Comparison of ENCODE assay signal across 1 cellular context in genomic region chr18:3297025-3297984, GRCh38.
TF ChIP-seq lines count a peak whose summit lies in the region.

No MANE protein-coding gene starts in this region.

TF ChIP-seq in HepG2, 621 proteins besides CTCF, POLR2A, EP300 and RAD21 (continued from another document and continues in another):
- TF ChIP-seq LRRFIP1 (CRISPR knock-in tag; conservative IDR thresholded peaks at IDR 0.05) (no peak), GATA4 (IDR thresholded peaks at IDR 0.05; ENCODE audit: borderline replicate concordance, low read depth) (peak; percentile 27; the same call in 1 of the 2 replicates), ETV5 (CRISPR knock-in tag; IDR thresholded peaks at IDR 0.05; ENCODE audit: borderline replicate concordance) (no peak; the same call in 1 of the 2 replicates), ZNF891 (CRISPR knock-in tag; IDR thresholded peaks at IDR 0.05) (0 out of 2 replicates have a peak, but pooled peaks have one; percentile 63), ZNF558 (CRISPR knock-in tag; IDR thresholded peaks at IDR 0.05; ENCODE audit: borderline replicate concordance) (no peak), TP53 (CRISPR knock-in tag; conservative IDR thresholded peaks at IDR 0.05) (peak; percentile 21; the same call in 1 of the 2 replicates), NPAS2 (CRISPR knock-in tag; IDR thresholded peaks at IDR 0.05; ENCODE audit: borderline replicate concordance) (no peak), EZH2 (conservative IDR thresholded peaks at IDR 0.05; ENCODE audit: low read depth, low read length) (no peak), JDP2 (CRISPR knock-in tag; IDR thresholded peaks at IDR 0.05; ENCODE audit: borderline replicate concordance) (no peak), SP5 (CRISPR knock-in tag; IDR thresholded peaks at IDR 0.05; ENCODE audit: borderline replicate concordance, low read depth) (peak; percentile 76), ZNF326 (CRISPR knock-in tag; IDR thresholded peaks at IDR 0.05; ENCODE audit: borderline replicate concordance) (no peak), STAT5B (CRISPR knock-in tag; IDR thresholded peaks at IDR 0.05) (no peak), NR1H2 (CRISPR knock-in tag; IDR thresholded peaks at IDR 0.05; ENCODE audit: borderline replicate concordance, low read depth) (no peak), ARNTL (CRISPR knock-in tag; IDR thresholded peaks at IDR 0.05) (peak; percentile 60; the same call in 1 of the 2 replicates), ZSCAN21 (CRISPR knock-in tag; IDR thresholded peaks at IDR 0.05; ENCODE audit: borderline replicate concordance) (no peak), SYNCRIP (IDR thresholded peaks at IDR 0.05; ENCODE audit: insufficient read depth, low read depth, low read length) (no peak), ZBTB8A (CRISPR knock-in tag; IDR thresholded peaks at IDR 0.05; ENCODE audit: borderline replicate concordance, low read depth) (no peak), SMC3 (IDR thresholded peaks at IDR 0.05; ENCODE audit: low read length) (peak; percentile 42), NR2C2 (CRISPR knock-in tag; IDR thresholded peaks at IDR 0.05; ENCODE audit: borderline replicate concordance) (peak; percentile 70; the same call in 1 of the 2 replicates), ZNF431 (CRISPR knock-in tag; IDR thresholded peaks at IDR 0.05; ENCODE audit: borderline replicate concordance, low read depth) (peak; percentile 62; the same call in 1 of the 2 replicates), ZNF773 (CRISPR knock-in tag; IDR thresholded peaks at IDR 0.05; ENCODE audit: borderline replicate concordance) (no peak), KDM2A (CRISPR knock-in tag; IDR thresholded peaks at IDR 0.05; ENCODE audit: borderline replicate concordance, low read depth) (peak; percentile 88), NFYC (CRISPR knock-in tag; IDR thresholded peaks at IDR 0.05) (no peak), ZNF607 (CRISPR knock-in tag; IDR thresholded peaks at IDR 0.05; ENCODE audit: borderline replicate concordance) (no peak), NFE2L2 (IDR thresholded peaks at IDR 0.05; ENCODE audit: low read length) (no peak), NFKB2 (CRISPR knock-in tag; IDR thresholded peaks at IDR 0.05; ENCODE audit: borderline replicate concordance) (peak; percentile 73; the same call in 1 of the 2 replicates), ZNF496 (CRISPR knock-in tag; IDR thresholded peaks at IDR 0.05; ENCODE audit: insufficient replicate concordance) (no peak), BORCS8-MEF2B (CRISPR knock-in tag; IDR thresholded peaks at IDR 0.05) (peak; percentile 80), ZNF562 (CRISPR knock-in tag; IDR thresholded peaks at IDR 0.05; ENCODE audit: borderline replicate concordance) (no peak), TOPORS (CRISPR knock-in tag; IDR thresholded peaks at IDR 0.05) (no peak), MXD4 (CRISPR knock-in tag; IDR thresholded peaks at IDR 0.05) (peak; percentile 55; the same call in 1 of the 2 replicates), SMARCC2 (IDR thresholded peaks at IDR 0.05) (no peak), BRD4 (CRISPR knock-in tag; IDR thresholded peaks at IDR 0.05) (no peak), ZNF570 (CRISPR knock-in tag; IDR thresholded peaks at IDR 0.05; ENCODE audit: borderline replicate concordance) (no peak), KLF11 (CRISPR knock-in tag; IDR thresholded peaks at IDR 0.05) (peak; percentile 82), TFE3 (CRISPR knock-in tag; IDR thresholded peaks at IDR 0.05) (0 out of 2 replicates have a peak, but pooled peaks have one; percentile 40), HOXA7 (CRISPR knock-in tag; IDR thresholded peaks at IDR 0.05) (no peak), ZNF343 (CRISPR knock-in tag; IDR thresholded peaks at IDR 0.05) (no peak), MYNN (CRISPR knock-in tag; IDR thresholded peaks at IDR 0.05; ENCODE audit: low read depth) (no peak), ZNF382 (CRISPR knock-in tag; IDR thresholded peaks at IDR 0.05; ENCODE audit: borderline replicate concordance) (no peak), FOXK2 (IDR thresholded peaks at IDR 0.05) (no peak), ZNF784 (CRISPR knock-in tag; IDR thresholded peaks at IDR 0.05; ENCODE audit: borderline replicate concordance) (no peak), SUZ12 (IDR thresholded peaks at IDR 0.05; ENCODE audit: low read depth, low read length) (no peak), ZNF354B (CRISPR knock-in tag; IDR thresholded peaks at IDR 0.05) (0 out of 2 replicates have a peak, but pooled peaks have one; percentile 36), XBP1 (CRISPR knock-in tag; IDR thresholded peaks at IDR 0.05) (no peak)
- TF ChIP-seq, protein P1, sequence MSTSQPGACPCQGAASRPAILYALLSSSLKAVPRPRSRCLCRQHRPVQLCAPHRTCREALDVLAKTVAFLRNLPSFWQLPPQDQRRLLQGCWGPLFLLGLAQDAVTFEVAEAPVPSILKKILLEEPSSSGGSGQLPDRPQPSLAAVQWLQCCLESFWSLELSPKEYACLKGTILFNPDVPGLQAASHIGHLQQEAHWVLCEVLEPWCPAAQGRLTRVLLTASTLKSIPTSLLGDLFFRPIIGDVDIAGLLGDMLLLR (CRISPR knock-in tag; IDR thresholded peaks at IDR 0.05) = peak; percentile 79
- TF ChIP-seq, protein P2, sequence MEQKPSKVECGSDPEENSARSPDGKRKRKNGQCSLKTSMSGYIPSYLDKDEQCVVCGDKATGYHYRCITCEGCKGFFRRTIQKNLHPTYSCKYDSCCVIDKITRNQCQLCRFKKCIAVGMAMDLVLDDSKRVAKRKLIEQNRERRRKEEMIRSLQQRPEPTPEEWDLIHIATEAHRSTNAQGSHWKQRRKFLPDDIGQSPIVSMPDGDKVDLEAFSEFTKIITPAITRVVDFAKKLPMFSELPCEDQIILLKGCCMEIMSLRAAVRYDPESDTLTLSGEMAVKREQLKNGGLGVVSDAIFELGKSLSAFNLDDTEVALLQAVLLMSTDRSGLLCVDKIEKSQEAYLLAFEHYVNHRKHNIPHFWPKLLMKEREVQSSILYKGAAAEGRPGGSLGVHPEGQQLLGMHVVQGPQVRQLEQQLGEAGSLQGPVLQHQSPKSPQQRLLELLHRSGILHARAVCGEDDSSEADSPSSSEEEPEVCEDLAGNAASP (CRISPR knock-in tag; IDR thresholded peaks at IDR 0.05; ENCODE audit: borderline replicate concordance) = peak; percentile 37; the same call in 1 of the 2 replicates
- TF ChIP-seq, protein P3, sequence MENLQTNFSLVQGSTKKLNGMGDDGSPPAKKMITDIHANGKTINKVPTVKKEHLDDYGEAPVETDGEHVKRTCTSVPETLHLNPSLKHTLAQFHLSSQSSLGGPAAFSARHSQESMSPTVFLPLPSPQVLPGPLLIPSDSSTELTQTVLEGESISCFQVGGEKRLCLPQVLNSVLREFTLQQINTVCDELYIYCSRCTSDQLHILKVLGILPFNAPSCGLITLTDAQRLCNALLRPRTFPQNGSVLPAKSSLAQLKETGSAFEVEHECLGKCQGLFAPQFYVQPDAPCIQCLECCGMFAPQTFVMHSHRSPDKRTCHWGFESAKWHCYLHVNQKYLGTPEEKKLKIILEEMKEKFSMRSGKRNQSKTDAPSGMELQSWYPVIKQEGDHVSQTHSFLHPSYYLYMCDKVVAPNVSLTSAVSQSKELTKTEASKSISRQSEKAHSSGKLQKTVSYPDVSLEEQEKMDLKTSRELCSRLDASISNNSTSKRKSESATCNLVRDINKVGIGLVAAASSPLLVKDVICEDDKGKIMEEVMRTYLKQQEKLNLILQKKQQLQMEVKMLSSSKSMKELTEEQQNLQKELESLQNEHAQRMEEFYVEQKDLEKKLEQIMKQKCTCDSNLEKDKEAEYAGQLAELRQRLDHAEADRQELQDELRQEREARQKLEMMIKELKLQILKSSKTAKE (CRISPR knock-in tag; IDR thresholded peaks at IDR 0.05; ENCODE audit: borderline replicate concordance) = 0 out of 2 replicates have a peak, but pooled peaks have one; percentile 23
- TF ChIP-seq, protein P4, sequence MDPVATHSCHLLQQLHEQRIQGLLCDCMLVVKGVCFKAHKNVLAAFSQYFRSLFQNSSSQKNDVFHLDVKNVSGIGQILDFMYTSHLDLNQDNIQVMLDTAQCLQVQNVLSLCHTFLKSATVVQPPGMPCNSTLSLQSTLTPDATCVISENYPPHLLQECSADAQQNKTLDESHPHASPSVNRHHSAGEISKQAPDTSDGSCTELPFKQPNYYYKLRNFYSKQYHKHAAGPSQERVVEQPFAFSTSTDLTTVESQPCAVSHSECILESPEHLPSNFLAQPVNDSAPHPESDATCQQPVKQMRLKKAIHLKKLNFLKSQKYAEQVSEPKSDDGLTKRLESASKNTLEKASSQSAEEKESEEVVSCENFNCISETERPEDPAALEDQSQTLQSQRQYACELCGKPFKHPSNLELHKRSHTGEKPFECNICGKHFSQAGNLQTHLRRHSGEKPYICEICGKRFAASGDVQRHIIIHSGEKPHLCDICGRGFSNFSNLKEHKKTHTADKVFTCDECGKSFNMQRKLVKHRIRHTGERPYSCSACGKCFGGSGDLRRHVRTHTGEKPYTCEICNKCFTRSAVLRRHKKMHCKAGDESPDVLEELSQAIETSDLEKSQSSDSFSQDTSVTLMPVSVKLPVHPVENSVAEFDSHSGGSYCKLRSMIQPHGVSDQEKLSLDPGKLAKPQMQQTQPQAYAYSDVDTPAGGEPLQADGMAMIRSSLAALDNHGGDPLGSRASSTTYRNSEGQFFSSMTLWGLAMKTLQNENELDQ (CRISPR knock-in tag; IDR thresholded peaks at IDR 0.05; ENCODE audit: borderline replicate concordance) = peak; percentile 24; the same call in 1 of the 2 replicates
- TF ChIP-seq, protein P5, sequence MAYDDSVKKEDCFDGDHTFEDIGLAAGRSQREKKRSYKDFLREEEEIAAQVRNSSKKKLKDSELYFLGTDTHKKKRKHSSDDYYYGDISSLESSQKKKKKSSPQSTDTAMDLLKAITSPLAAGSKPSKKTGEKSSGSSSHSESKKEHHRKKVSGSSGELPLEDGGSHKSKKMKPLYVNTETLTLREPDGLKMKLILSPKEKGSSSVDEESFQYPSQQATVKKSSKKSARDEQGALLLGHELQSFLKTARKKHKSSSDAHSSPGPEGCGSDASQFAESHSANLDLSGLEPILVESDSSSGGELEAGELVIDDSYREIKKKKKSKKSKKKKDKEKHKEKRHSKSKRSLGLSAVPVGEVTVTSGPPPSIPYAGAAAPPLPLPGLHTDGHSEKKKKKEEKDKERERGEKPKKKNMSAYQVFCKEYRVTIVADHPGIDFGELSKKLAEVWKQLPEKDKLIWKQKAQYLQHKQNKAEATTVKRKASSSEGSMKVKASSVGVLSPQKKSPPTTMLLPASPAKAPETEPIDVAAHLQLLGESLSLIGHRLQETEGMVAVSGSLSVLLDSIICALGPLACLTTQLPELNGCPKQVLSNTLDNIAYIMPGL (CRISPR knock-in tag; IDR thresholded peaks at IDR 0.05; ENCODE audit: borderline replicate concordance in 1 of 2, low read depth in 1 of 2) = peak; percentile 96
- TF ChIP-seq, protein P6, sequence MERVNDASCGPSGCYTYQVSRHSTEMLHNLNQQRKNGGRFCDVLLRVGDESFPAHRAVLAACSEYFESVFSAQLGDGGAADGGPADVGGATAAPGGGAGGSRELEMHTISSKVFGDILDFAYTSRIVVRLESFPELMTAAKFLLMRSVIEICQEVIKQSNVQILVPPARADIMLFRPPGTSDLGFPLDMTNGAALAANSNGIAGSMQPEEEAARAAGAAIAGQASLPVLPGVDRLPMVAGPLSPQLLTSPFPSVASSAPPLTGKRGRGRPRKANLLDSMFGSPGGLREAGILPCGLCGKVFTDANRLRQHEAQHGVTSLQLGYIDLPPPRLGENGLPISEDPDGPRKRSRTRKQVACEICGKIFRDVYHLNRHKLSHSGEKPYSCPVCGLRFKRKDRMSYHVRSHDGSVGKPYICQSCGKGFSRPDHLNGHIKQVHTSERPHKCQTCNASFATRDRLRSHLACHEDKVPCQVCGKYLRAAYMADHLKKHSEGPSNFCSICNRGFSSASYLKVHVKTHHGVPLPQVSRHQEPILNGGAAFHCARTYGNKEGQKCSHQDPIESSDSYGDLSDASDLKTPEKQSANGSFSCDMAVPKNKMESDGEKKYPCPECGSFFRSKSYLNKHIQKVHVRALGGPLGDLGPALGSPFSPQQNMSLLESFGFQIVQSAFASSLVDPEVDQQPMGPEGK (CRISPR knock-in tag; IDR thresholded peaks at IDR 0.05) = peak; percentile 84
- TF ChIP-seq, protein P7, sequence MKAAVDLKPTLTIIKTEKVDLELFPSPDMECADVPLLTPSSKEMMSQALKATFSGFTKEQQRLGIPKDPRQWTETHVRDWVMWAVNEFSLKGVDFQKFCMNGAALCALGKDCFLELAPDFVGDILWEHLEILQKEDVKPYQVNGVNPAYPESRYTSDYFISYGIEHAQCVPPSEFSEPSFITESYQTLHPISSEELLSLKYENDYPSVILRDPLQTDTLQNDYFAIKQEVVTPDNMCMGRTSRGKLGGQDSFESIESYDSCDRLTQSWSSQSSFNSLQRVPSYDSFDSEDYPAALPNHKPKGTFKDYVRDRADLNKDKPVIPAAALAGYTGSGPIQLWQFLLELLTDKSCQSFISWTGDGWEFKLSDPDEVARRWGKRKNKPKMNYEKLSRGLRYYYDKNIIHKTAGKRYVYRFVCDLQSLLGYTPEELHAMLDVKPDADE (CRISPR knock-in tag; IDR thresholded peaks at IDR 0.05) = no peak
